21 cellular contexts compared by ENCODE assay signal in the genomic region with DNA sequence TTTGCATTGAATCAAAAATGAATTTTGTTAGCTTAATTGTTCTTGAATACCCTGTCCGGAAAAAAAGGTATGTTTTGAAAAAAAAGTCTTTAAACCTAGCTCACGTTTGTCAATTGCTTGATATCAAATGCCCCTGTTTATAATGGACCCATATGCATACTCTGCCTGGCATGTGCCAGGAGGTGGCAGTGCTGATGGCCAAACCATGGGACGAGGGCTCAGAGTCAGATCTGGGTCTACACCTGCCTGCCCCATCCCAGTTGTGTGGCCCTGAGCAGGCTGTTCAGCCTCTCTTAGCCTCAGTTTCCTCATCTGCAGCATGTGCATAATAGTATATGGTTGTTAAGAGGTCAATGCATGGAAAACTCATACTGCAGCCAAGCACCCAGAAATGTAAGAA. TPM values are rescaled to one million over a fixed set of nuclear protein-coding genes. Genes with fewer than 3 reads are reported as not detected.
A peak's percentile ranks its signal among the peaks of the same experiment; 100 is the strongest.
DNase-seq lines count a peak whose midpoint lies in the region; ATAC-seq and TF ChIP-seq lines count a peak whose summit lies in the region.
"Had no signal": no experiment of that assay in that cellular context is flagged by ENCODE, and none has a peak within 500 bp of the region (broad histone marks: within the 10 kb centered on the region; RNA-seq: fewer than 3 reads in every experiment).

No MANE protein-coding gene starts in this region.

- no peak for TF ChIP-seq CTCF in left ventricle myocardium inferior (IDR thresholded peaks at IDR 0.05; ENCODE audit: borderline replicate concordance)
- TF ChIP-seq CTCF in HFF-Myc (IDR thresholded peaks at IDR 0.05; ENCODE audit: low read depth, low read length, missing control alignments), result peak; percentile 2
- TF ChIP-seq CTCF in VCaP (conservative IDR thresholded peaks at IDR 0.05), result peak; percentile 42; the same call in 1 of the 2 replicates
- peak; percentile 24 for TF ChIP-seq CTCF in retinal pigment epithelial cell (conservative IDR thresholded peaks at IDR 0.05; ENCODE audit: low read depth, low read length)

- no peaks in the 10 kb centered on the region for H3K27me3 ChIP-seq in left ventricle myocardium inferior (ENCODE audit: low read depth)
- H3K27me3 ChIP-seq: body of pancreas had no signal

- intact Hi-C loops in Right ventricle myocardium superior (cut with DNase I) (loop anchor here (5.0 kb wide), 1 partner anchor 68 kb away; a partner anchor contains a TSS), left ventricle myocardium inferior (cut with micrococcal nuclease) (no loop called here)

- peaks cover 11% of the 10 kb centered on the region for H3K4me1 ChIP-seq in left ventricle myocardium inferior
- H3K4me1 ChIP-seq: Caco-2 had no signal

- H3K4me3 ChIP-seq in left ventricle myocardium inferior (no peak overlapping the region), HFF-Myc (replicated peaks; ENCODE audit: low read depth, low read length) (no peak overlapping the region), retinal pigment epithelial cell (ENCODE audit: low read length) (no peak overlapping the region)
- H3K4me3 ChIP-seq: body of pancreas, mucosa of descending colon had no signal

- no peaks in the 10 kb centered on the region for H3K36me3 ChIP-seq in left ventricle myocardium inferior

- H3K27ac ChIP-seq in left ventricle myocardium inferior (replicated peaks) (no peak overlapping the region), VCaP (no peak overlapping the region)
- H3K27ac ChIP-seq: body of pancreas had no signal

- no peaks in the 10 kb centered on the region for H3K9me3 ChIP-seq in left ventricle myocardium inferior (replicated peaks)
- H3K9me3 ChIP-seq: body of pancreas, Caco-2, mucosa of descending colon had no signal

- peak; percentile 13 for DNase-seq in Right ventricle myocardium superior
- no peak for DNase-seq in left ventricle myocardium inferior
- DNase-seq in HFF-Myc (ENCODE audit: extremely low read depth, low read depth), result no peak
- DNase-seq in retinal pigment epithelial cell (ENCODE audit: low read depth), result no peak
- no peak for DNase-seq in NOMO-1 treated with dmso at 0.1 percent for 144 hours (lab: John Stamatoyannopoulos, UW; ENCODE audit: unreplicated experiment)
- no peak for DNase-seq in activated CD8-positive, alpha-beta memory T cell treated with anti-CD3 and anti-CD28 coated beads for 24 hours
- DNase-seq: activated naive CD4-positive, alpha-beta T cell treated with anti-CD3 and anti-CD28 coated beads, Interleukin-2, amount 10 ng/mL, durations not matched to agents 7 days and 5 days; body of pancreas; Caco-2; GDM1; left cardiac atrium; MM.1S; mucosa of descending colon; NCI-H1930; NCI-H774; nucleus accumbens; stimulated activated CD4-positive, alpha-beta T cell treated with anti-CD3 and anti-CD28 coated beads, Interleukin-2, amount 100 ng/mL, for 24 hours had no signal

- ATAC-seq in Right ventricle myocardium superior (ENCODE audit: poor library complexity) (no peak), GM21825 (IDR thresholded peaks at IDR 0.05; ENCODE audit: unreplicated experiment) (no peak)
- ATAC-seq: body of pancreas, left cardiac atrium, mucosa of descending colon, Right ventricle myocardium inferior, sciatic nerve had no signal

RNA-seq across cellular contexts. Expression of a gene that starts 38.8 kb away (rescaled TPM):
- total RNA-seq in Right ventricle myocardium superior, result 15.3 TPM
- 13.6 TPM for total RNA-seq in left ventricle myocardium inferior

RNA-seq across cellular contexts. Expression of a gene that starts 56.0 kb away (rescaled TPM):
- total RNA-seq in Right ventricle myocardium superior, result 43.6 TPM
- total RNA-seq in left ventricle myocardium inferior, result 32.1 TPM
